In the genomic region with DNA sequence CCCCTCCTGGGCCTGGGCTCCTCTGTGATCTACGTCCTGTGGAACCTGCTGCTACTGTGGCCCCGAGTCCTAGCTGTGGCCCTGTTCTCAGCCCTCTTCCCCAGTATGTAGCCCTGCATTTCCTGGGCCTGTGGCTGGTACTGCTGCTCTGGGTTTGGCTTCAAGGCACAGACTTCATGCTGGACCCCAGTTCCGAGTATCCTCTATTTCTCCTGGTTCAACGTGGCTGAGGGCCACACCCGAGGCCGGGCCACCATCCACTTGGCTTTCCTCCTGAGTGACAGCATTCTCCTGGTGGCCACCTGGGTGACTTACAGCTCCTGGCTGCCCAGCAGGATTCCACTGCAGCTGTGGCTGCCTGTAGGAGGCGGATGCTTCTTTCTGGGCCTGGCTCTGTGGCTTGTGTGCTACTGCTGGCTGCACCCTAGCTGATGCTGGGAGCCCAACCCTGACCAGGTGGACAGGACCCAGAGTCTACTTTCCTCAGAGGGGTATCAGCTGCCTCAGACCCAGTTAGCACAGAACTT, we compare ENCODE assay signal across 25 cellular contexts. TPM values are rescaled to one million over a fixed set of nuclear protein-coding genes. Genes with fewer than 3 reads are reported as not detected.
"Had no signal": no experiment of that assay in that cellular context is flagged by ENCODE, and none has a peak within 500 bp of the region (broad histone marks: within the 10 kb centered on the region; RNA-seq: fewer than 3 reads in every experiment).

No MANE protein-coding gene starts in this region.

- H3K4me3 Mint-ChIP-seq: immature natural killer cell, memory B cell, naive B cell, nephron had no signal

- H3K9me3 Mint-ChIP-seq: immature natural killer cell, memory B cell, naive B cell, nephron had no signal

- H3K79me2 ChIP-seq: parathyroid adenoma had no signal

- FAIRE-seq: keratinocyte had no signal

- H3K4me1 ChIP-seq: gastroesophageal sphincter, left ventricle myocardium inferior, lower lobe of right lung, parathyroid adenoma, psoas muscle, sigmoid colon, stomach, upper lobe of left lung, vagina had no signal

- H3K9ac ChIP-seq: parathyroid adenoma had no signal

- H2AFZ ChIP-seq: parathyroid adenoma had no signal

- H3K4me3 ChIP-seq: esophagus squamous epithelium, gastroesophageal sphincter, left ventricle myocardium inferior, lower lobe of right lung, psoas muscle, sigmoid colon, skin epidermis, stomach, upper lobe of left lung, vagina had no signal

- H3K4me1 Mint-ChIP-seq: nephron had no signal

- DNase-seq: effector memory CD4-positive, alpha-beta T cell; esophagus squamous epithelium; foreskin fibroblast; immature natural killer cell; left ventricle myocardium inferior; lower lobe of right lung; midbrain; naive B cell; occipital lobe; psoas muscle; retina; sigmoid colon; stimulated activated CD4-positive, alpha-beta T cell treated with anti-CD3 and anti-CD28 coated beads, Interleukin-2, amount 100 ng/mL, for 24 hours; stimulated activated CD4-positive, alpha-beta T cell treated with anti-CD3 and anti-CD28 coated beads, Interleukin-4, amount 100 ng/mL, for 4 hours; stimulated activated naive CD4-positive, alpha-beta T cell; stomach had no signal

- H3K27ac ChIP-seq: esophagus squamous epithelium, gastroesophageal sphincter, left ventricle myocardium inferior, lower lobe of right lung, parathyroid adenoma, psoas muscle, sigmoid colon, skin epidermis, stomach, upper lobe of left lung, vagina had no signal

- H3K27me3 Mint-ChIP-seq: memory B cell, naive B cell had no signal

- H3K9me3 ChIP-seq: esophagus squamous epithelium, gastroesophageal sphincter, left ventricle myocardium inferior, lower lobe of right lung, psoas muscle, sigmoid colon, stomach, upper lobe of left lung, vagina had no signal

- H3K27ac Mint-ChIP-seq: immature natural killer cell, memory B cell, nephron had no signal

- H3K27me3 ChIP-seq: esophagus squamous epithelium, gastroesophageal sphincter, sigmoid colon, stomach, upper lobe of left lung, vagina had no signal

- ATAC-seq: gastroesophageal sphincter, psoas muscle had no signal

RNA-seq across cellular contexts. Expression of a gene that starts 37.8 kb away (rescaled TPM):
- total RNA-seq: epithelial cell of proximal tubule, esophagus squamous epithelium, left ventricle myocardium inferior, lower lobe of right lung, psoas muscle, stomach, upper lobe of left lung, vagina had no signal
- polyA plus RNA-seq: immature natural killer cell, keratinocyte, stomach had no signal
